10 cellular contexts compared by ENCODE assay signal in the genomic region with DNA sequence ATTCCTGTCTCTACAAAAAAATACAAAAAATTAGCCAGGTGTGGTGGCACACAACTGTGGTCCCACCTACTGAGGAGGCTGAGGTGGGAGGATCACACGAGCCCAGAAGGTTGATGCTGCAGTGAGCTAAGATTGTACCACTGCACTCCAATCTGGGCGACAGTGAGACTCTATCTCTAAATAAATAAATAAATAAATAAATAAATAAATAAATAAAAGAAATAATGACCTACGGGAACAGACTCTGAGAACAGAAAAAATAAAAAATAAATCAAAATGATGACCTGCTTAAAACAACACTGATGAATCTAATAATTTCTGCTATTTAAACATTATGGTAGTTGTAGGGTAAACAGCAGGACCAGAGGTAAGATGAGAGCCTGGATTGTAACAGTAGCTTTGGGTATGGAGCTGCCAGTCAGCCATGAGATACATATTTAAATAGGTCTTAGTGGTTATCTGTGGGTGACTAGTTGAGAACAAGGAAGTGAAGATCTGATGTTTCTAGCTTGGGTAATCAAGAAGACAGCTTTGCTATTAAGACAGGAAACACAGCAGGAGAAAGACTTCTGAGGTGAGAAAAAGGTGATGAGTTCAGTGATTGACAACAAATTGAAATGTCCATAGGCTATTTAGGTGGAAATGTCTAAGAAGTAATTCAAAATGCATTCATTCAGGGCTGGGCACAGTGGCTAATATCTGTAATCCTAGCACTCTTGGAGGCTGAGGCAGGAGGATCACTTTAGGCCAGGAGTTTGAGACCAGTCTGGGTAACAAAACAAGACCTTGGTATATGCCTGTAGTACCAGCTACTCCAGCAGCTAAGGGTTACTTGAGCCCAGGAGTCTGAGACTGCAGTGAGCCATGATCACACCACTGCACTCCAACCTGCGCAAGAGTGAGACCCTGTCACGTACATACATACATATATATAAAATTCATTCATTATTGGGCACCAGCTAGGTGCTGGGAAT. TPM values are rescaled to one million over a fixed set of nuclear protein-coding genes. Genes with fewer than 3 reads are reported as not detected.
A peak's percentile ranks its signal among the peaks of the same experiment; 100 is the strongest.
DNase-seq lines count a peak whose midpoint lies in the region; ATAC-seq and TF ChIP-seq lines count a peak whose summit lies in the region.
"Had no signal": no experiment of that assay in that cellular context is flagged by ENCODE, and none has a peak within 500 bp of the region (broad histone marks: within the 10 kb centered on the region; RNA-seq: fewer than 3 reads in every experiment).

No MANE protein-coding gene starts in this region.

- H3K9ac ChIP-seq in OCI-LY3 (ENCODE audit: low read length), result peak overlapping the region; percentile 20; the same call in 1 of the 2 replicates

- H3K4me1 ChIP-seq in OCI-LY3 (ENCODE audit: low read length) (peaks cover 34% of the 10 kb centered on the region), heart right ventricle (peaks cover 0 to 64% (median 26%) of the 10 kb centered on the region in 9 donors)

- H2AFZ ChIP-seq in OCI-LY3 (ENCODE audit: low read depth, low read length), result no peak overlapping the region

- no peak overlapping the region for H3K4me3 Mint-ChIP-seq in activated T-cell treated with anti-CD3 and anti-CD28 coated beads, Interleukin-2, amount 50 U/mL, for 24 hours
- no peak overlapping the region for H3K4me3 Mint-ChIP-seq in stimulated activated effector memory CD8-positive, alpha-beta T cell treated with anti-CD3 and anti-CD28 coated beads, Interleukin-12 subunit alpha, Interleukin-12 subunit beta, amount 100 ng/mL, for 72 hours
- no peak overlapping the region for H3K4me3 Mint-ChIP-seq in type B pancreatic cell

- H3K4me1 Mint-ChIP-seq in activated T-cell treated with anti-CD3 and anti-CD28 coated beads, Interleukin-2, amount 50 U/mL, for 24 hours (ENCODE audit: low read depth), result peaks cover 80% of the 10 kb centered on the region
- peaks cover 55% of the 10 kb centered on the region for H3K4me1 Mint-ChIP-seq in stimulated activated effector memory CD8-positive, alpha-beta T cell treated with anti-CD3 and anti-CD28 coated beads, Interleukin-12 subunit alpha, Interleukin-12 subunit beta, amount 100 ng/mL, for 72 hours
- peaks cover 5% of the 10 kb centered on the region for H3K4me1 Mint-ChIP-seq in type B pancreatic cell (ENCODE audit: unreplicated experiment)

- peaks cover 80% of the 10 kb centered on the region for H4K20me1 ChIP-seq in OCI-LY3 (ENCODE audit: insufficient read depth, low read length)

- no peak for TF ChIP-seq CTCF in OCI-LY3 (IDR thresholded peaks at IDR 0.05; ENCODE audit: low read depth, low read length)
- no peak for TF ChIP-seq CTCF in type B pancreatic cell (conservative IDR thresholded peaks at IDR 0.05)
- TF ChIP-seq CTCF in heart right ventricle (IDR thresholded peaks at IDR 0.05), result no peak

- no peaks in the 10 kb centered on the region for H3K27me3 Mint-ChIP-seq in activated T-cell treated with anti-CD3 and anti-CD28 coated beads, Interleukin-2, amount 50 U/mL, for 24 hours
- H3K27me3 Mint-ChIP-seq in type B pancreatic cell, result no peaks in the 10 kb centered on the region
- H3K27me3 Mint-ChIP-seq: brain had no signal

- H3K4me3 ChIP-seq in OCI-LY3 (ENCODE audit: low read length), result no peak overlapping the region
- H3K4me3 ChIP-seq in heart right ventricle, result no peak overlapping the region

- H3K79me2 ChIP-seq in OCI-LY3 (ENCODE audit: low read length), result peaks cover 97% of the 10 kb centered on the region

- H3K27ac ChIP-seq in OCI-LY3 (ENCODE audit: low read length) (peak overlapping the region; percentile 78), heart right ventricle (peak overlapping the region in 1 of 10 donors; percentile 52)

- H3K27me3 ChIP-seq in OCI-LY3 (ENCODE audit: low read depth, low read length) (no peaks in the 10 kb centered on the region), heart right ventricle (no peaks in the 10 kb centered on the region)

- peaks cover 89% of the 10 kb centered on the region for H3K36me3 Mint-ChIP-seq in activated T-cell treated with anti-CD3 and anti-CD28 coated beads, Interleukin-2, amount 50 U/mL, for 24 hours (ENCODE audit: low read depth)
- peaks cover 99% of the 10 kb centered on the region for H3K36me3 Mint-ChIP-seq in stimulated activated effector memory CD8-positive, alpha-beta T cell treated with anti-CD3 and anti-CD28 coated beads, Interleukin-12 subunit alpha, Interleukin-12 subunit beta, amount 100 ng/mL, for 72 hours
- H3K36me3 Mint-ChIP-seq in type B pancreatic cell, result peaks cover 38% of the 10 kb centered on the region

- ATAC-seq in HG02870 (IDR thresholded peaks at IDR 0.05; ENCODE audit: unreplicated experiment) (peak; percentile 95), heart right ventricle (no peak)
- ATAC-seq in stimulated activated effector memory CD8-positive, alpha-beta T cell treated with anti-CD3 and anti-CD28 coated beads, Interleukin-12 subunit alpha, Interleukin-12 subunit beta, amount 100 ng/mL, for 72 hours, result peak; percentile 88

- intact Hi-C loops in heart right ventricle (cut with DNase I), result no loop called here

- WGBS in heart right ventricle, 2 donors, result 96 to 97% methylated on average over 5 of the region's 5 CpGs

- DNase-seq in activated T-cell treated with anti-CD3 and anti-CD28 coated beads, Interleukin-2, amount 50 U/mL, for 24 hours, result no peak
- DNase-seq in activated T-cell treated with anti-CD3 and anti-CD28 coated beads, Interleukin-2, amount 50 U/mL, for 48 hours, result no peak
- no peak for DNase-seq in stimulated activated effector memory CD8-positive, alpha-beta T cell treated with anti-CD3 and anti-CD28 coated beads, Interleukin-12 subunit alpha, Interleukin-12 subunit beta, amount 100 ng/mL, for 72 hours (ENCODE audit: low spot score in 2 of 2)
- DNase-seq in DMS79 (lab: John Stamatoyannopoulos, UW), result no peak
- no peak for DNase-seq in type B pancreatic cell (ENCODE audit: extremely low spot score, unreplicated experiment)
- DNase-seq in heart right ventricle, result no peak
- DNase-seq: NCI-H2029 treated with DMSO at 0.1 percent for 48 hours had no signal

- H3K36me3 ChIP-seq in OCI-LY3 (replicated peaks; ENCODE audit: low read depth, low read length) (peaks cover 57% of the 10 kb centered on the region), heart right ventricle (peaks cover 0 to 82% (median 4%) of the 10 kb centered on the region in 9 donors)

- no peaks in the 10 kb centered on the region for H3K9me3 Mint-ChIP-seq in activated T-cell treated with anti-CD3 and anti-CD28 coated beads, Interleukin-2, amount 50 U/mL, for 24 hours
- no peaks in the 10 kb centered on the region for H3K9me3 Mint-ChIP-seq in stimulated activated effector memory CD8-positive, alpha-beta T cell treated with anti-CD3 and anti-CD28 coated beads, Interleukin-12 subunit alpha, Interleukin-12 subunit beta, amount 100 ng/mL, for 72 hours
- H3K9me3 Mint-ChIP-seq in type B pancreatic cell, result no peaks in the 10 kb centered on the region
- H3K9me3 Mint-ChIP-seq: brain had no signal

- no peaks in the 10 kb centered on the region for H3K9me3 ChIP-seq in OCI-LY3 (ENCODE audit: insufficient read depth, low read length)
- H3K9me3 ChIP-seq in heart right ventricle, result no peaks in the 10 kb centered on the region

- H3K27ac Mint-ChIP-seq in activated T-cell treated with anti-CD3 and anti-CD28 coated beads, Interleukin-2, amount 50 U/mL, for 24 hours, result peak overlapping the region; percentile 78
- H3K27ac Mint-ChIP-seq in stimulated activated effector memory CD8-positive, alpha-beta T cell treated with anti-CD3 and anti-CD28 coated beads, Interleukin-12 subunit alpha, Interleukin-12 subunit beta, amount 100 ng/mL, for 72 hours, result peak overlapping the region; percentile 69
- no peak overlapping the region for H3K27ac Mint-ChIP-seq in type B pancreatic cell

- peak overlapping the region; percentile 54 for H3K4me2 ChIP-seq in OCI-LY3 (ENCODE audit: low read length)

RNA-seq across cellular contexts. Expression of gene RNF145, which starts 11.0 kb away (rescaled TPM):
- total RNA-seq in type B pancreatic cell (ENCODE audit: low replicate concordance), result 42.5 and 66.4 TPM in 2 replicates
- 10 to 100 TPM; 16.2 to 37.4 (median 22.2) TPM for total RNA-seq in heart right ventricle
- polyA plus RNA-seq in heart right ventricle, result 10 to 100 TPM in 1 of 2 donors, 1 to 10 TPM in 1; 9.4 to 30.0 TPM

Comparison
In these comparisons a context has a peak if more than half of its experiments do, and no peak if none do; other contexts are left out.
1. ATAC-seq: peak in HG02870 (single experiment) and stimulated activated effector memory CD8-positive, alpha-beta T cell treated with anti-CD3 and anti-CD28 coated beads, Interleukin-12 subunit alpha, Interleukin-12 subunit beta, amount 100 ng/mL, for 72 hours (single experiment); none in heart right ventricle (0 of 8).